9 cellular contexts compared by ENCODE assay signal in genomic region chr3:61682671-61683408, GRCh38.
DNase-seq lines count a peak whose midpoint lies in the region; ATAC-seq and TF ChIP-seq lines count a peak whose summit lies in the region.
"Had no signal": no experiment of that assay in that cellular context is flagged by ENCODE, and none has a peak within 500 bp of the region (broad histone marks: within the 10 kb centered on the region; RNA-seq: fewer than 3 reads in every experiment).

No MANE protein-coding gene starts in this region.

- H2AFZ ChIP-seq in HCT116 (ENCODE audit: low read depth, low read length, poor library complexity, severe bottlenecking), result no peak overlapping the region

- peak; percentile 32; the same call in 1 of the 2 replicates for TF ChIP-seq RAD21 in HCT116 (IDR thresholded peaks at IDR 0.05; ENCODE audit: low read depth)

- H3K36me3 ChIP-seq in HCT116 (ENCODE audit: control insufficient read depth in 1 of 2, insufficient read depth in 2 of 2, low read length in 2 of 2), result no peaks in the 10 kb centered on the region
- no peaks in the 10 kb centered on the region for H3K36me3 ChIP-seq in tibial artery
- H3K36me3 ChIP-seq: lower lobe of right lung had no signal

- H4K20me1 ChIP-seq in HCT116 (ENCODE audit: insufficient read depth), result peaks cover 4% of the 10 kb centered on the region; the same call in 1 of the 2 replicates

- RAD21 ChIA-PET in HCT116 (lab: Charles Lee; ENCODE audit: low non-redundant PET in 1 of 2, low total read pairs in 2 of 2, uncharacterized antibody in 2 of 2, unreplicated experiment in 2 of 2), result interaction anchor here in 1 of 2 experiments (0.7 kb wide), 1 partner anchor 15 kb away, joined by 3 read pairs; no protein-coding TSS in a partner anchor

- intact Hi-C loops in HCT116 (cut with micrococcal nuclease), result no loop called here
- intact Hi-C loops in tibial artery (cut with DNase I; ENCODE audit: low total_unique reads), result no loop called here

- H3K4me3 ChIP-seq in HCT116 (replicated peaks in 1 of 2; ENCODE audit: low read depth in 1 of 2, low read length in 2 of 2) (0 out of 4 replicates have a peak overlapping the region, but pooled peaks of 1 of the 2 experiments have one; percentile 0), tibial artery (no peak overlapping the region)
- H3K4me3 ChIP-seq: lower lobe of right lung had no signal

- ATAC-seq in HCT116 (peak; percentile 60), foreskin keratinocyte (peak; percentile 69)

- no TSS peak for BruUV-seq in HCT116 (replicated peaks; lab: Mats Ljungman, UMichigan)

- TF ChIP-seq POLR2A in HCT116 (IDR thresholded peaks at IDR 0.05; ENCODE audit: borderline replicate concordance, extremely low read depth, insufficient read depth, insufficient read length), result no peak

- H3K9me2 ChIP-seq in HCT116 (ENCODE audit: insufficient read depth), result no peaks in the 10 kb centered on the region

- peak overlapping the region; percentile 6; the same call in 1 of the 2 replicates for H3K9ac ChIP-seq in HCT116 (ENCODE audit: low read length)

- DNase-seq in HCT116 (ENCODE audit: low read depth, low spot score) (peak; percentile 74), RPMI7951 (ENCODE audit: low read depth) (peak; percentile 90), foreskin keratinocyte (peak in 1 of 2 donors; percentile 74), tibial artery (no peak), caudate nucleus (lab: John Stamatoyannopoulos, UW) (no peak), MV-4-11 (lab: John Stamatoyannopoulos, UW) (no peak), NCI-H1105 (lab: John Stamatoyannopoulos, UW) (no peak)
- DNase-seq: lower lobe of right lung, RPMI8226 had no signal

- H3K27ac ChIP-seq in HCT116 (ENCODE audit: low read depth, low read length) (peak overlapping the region; percentile 47; the same call in 1 of the 2 replicates), foreskin keratinocyte (peak overlapping the region; percentile 61), tibial artery (peak overlapping the region; percentile 79 to 86), caudate nucleus (ENCODE audit: low read depth, low read length) (no peak overlapping the region)
- H3K27ac ChIP-seq: lower lobe of right lung had no signal

- CTCF ChIA-PET in HCT116 (lab: Charles Lee), result no interaction called here

- POLR2A ChIA-PET in HCT116 (lab: Charles Lee), result interaction anchor here (1.3 kb wide), 1 partner anchor 28 kb away, joined by 4 read pairs; no protein-coding TSS in a partner anchor

- peak overlapping the region; percentile 43 for H3K4me2 ChIP-seq in HCT116 (ENCODE audit: low read length)

- TF ChIP-seq CTCF in HCT116 (IDR thresholded peaks at IDR 0.05 in 2 of 3, conservative IDR thresholded peaks at IDR 0.05 in 1 of 3; ENCODE audit: borderline replicate concordance in 1 of 3, insufficient read depth in 1 of 3, low read depth in 2 of 3, low read length in 2 of 3) (no peak), foreskin keratinocyte (conservative IDR thresholded peaks at IDR 0.05) (no peak), tibial artery (IDR thresholded peaks at IDR 0.05) (no peak)

- H3K4me1 ChIP-seq in HCT116 (ENCODE audit: control insufficient read depth in 1 of 2, insufficient read depth in 2 of 2, low read length in 2 of 2), result peaks cover 29 to 52% of the 10 kb centered on the region in 2 experiments
- peaks cover 31% of the 10 kb centered on the region for H3K4me1 ChIP-seq in foreskin keratinocyte
- H3K4me1 ChIP-seq in tibial artery, result peaks cover 0 to 74% (median 31%) of the 10 kb centered on the region in 4 donors

- no peaks in the 10 kb centered on the region for H3K27me3 ChIP-seq in HCT116 (ENCODE audit: insufficient read depth, low read length)
- H3K27me3 ChIP-seq in foreskin keratinocyte, result no peaks in the 10 kb centered on the region
- H3K27me3 ChIP-seq in tibial artery, result no peaks in the 10 kb centered on the region

- H3K9me3 ChIP-seq in HCT116 (ENCODE audit: control insufficient read depth in 1 of 2, insufficient read depth in 1 of 2, low read depth in 1 of 2, low read length in 2 of 2) (no peaks in the 10 kb centered on the region), tibial artery (no peaks in the 10 kb centered on the region)
- H3K9me3 ChIP-seq: lower lobe of right lung had no signal

- H3K79me2 ChIP-seq in HCT116 (ENCODE audit: insufficient read depth, low read length), result peaks cover 20% of the 10 kb centered on the region; the same call in 1 of the 2 replicates

TF ChIP-seq in HCT116, 20 proteins besides CTCF, POLR2A, EP300 and RAD21:
- TF ChIP-seq JUND (IDR thresholded peaks at IDR 0.05) (peak; percentile 88), SIN3A (IDR thresholded peaks at IDR 0.05; ENCODE audit: low read depth) (peak; percentile 56; the same call in 1 of the 2 replicates), ZBTB33 (IDR thresholded peaks at IDR 0.05; ENCODE audit: extremely low read depth, insufficient replicate concordance, low read length) (no peak), EZH2phosphoT487 (IDR thresholded peaks at IDR 0.05; ENCODE audit: borderline replicate concordance) (no peak), SRF (IDR thresholded peaks at IDR 0.05; ENCODE audit: low read depth) (peak; percentile 72; the same call in 1 of the 2 replicates), EGR1 (IDR thresholded peaks at IDR 0.05; ENCODE audit: low read depth) (peak; percentile 53), CBX3 (IDR thresholded peaks at IDR 0.05; ENCODE audit: low read depth) (peak; percentile 53; the same call in 1 of the 2 replicates), ZNF274 (IDR thresholded peaks at IDR 0.05; ENCODE audit: low read depth, low read length) (no peak), CEBPB (IDR thresholded peaks at IDR 0.05; ENCODE audit: low read depth) (peak; percentile 88), TCF7L2 (IDR thresholded peaks at IDR 0.05; ENCODE audit: borderline replicate concordance, extremely low read depth, insufficient read depth, insufficient read length) (no peak), YY1 (IDR thresholded peaks at IDR 0.05; ENCODE audit: extremely low read depth, insufficient replicate concordance, low read depth, low read length) (no peak), ELF1 (IDR thresholded peaks at IDR 0.05; ENCODE audit: borderline replicate concordance, low read depth) (no peak; the same call in 1 of the 2 replicates), FOSL1 (IDR thresholded peaks at IDR 0.05; ENCODE audit: low read depth) (peak; percentile 96), ATF3 (IDR thresholded peaks at IDR 0.05) (peak; percentile 61), SP1 (IDR thresholded peaks at IDR 0.05; ENCODE audit: low read depth) (peak; percentile 78), EZH2 (IDR thresholded peaks at IDR 0.05) (no peak), ZFX (IDR thresholded peaks at IDR 0.05) (no peak), POLR2AphosphoS5 (IDR thresholded peaks at IDR 0.05; ENCODE audit: low read depth, low read length) (no peak)
- TF ChIP-seq, protein P1, sequence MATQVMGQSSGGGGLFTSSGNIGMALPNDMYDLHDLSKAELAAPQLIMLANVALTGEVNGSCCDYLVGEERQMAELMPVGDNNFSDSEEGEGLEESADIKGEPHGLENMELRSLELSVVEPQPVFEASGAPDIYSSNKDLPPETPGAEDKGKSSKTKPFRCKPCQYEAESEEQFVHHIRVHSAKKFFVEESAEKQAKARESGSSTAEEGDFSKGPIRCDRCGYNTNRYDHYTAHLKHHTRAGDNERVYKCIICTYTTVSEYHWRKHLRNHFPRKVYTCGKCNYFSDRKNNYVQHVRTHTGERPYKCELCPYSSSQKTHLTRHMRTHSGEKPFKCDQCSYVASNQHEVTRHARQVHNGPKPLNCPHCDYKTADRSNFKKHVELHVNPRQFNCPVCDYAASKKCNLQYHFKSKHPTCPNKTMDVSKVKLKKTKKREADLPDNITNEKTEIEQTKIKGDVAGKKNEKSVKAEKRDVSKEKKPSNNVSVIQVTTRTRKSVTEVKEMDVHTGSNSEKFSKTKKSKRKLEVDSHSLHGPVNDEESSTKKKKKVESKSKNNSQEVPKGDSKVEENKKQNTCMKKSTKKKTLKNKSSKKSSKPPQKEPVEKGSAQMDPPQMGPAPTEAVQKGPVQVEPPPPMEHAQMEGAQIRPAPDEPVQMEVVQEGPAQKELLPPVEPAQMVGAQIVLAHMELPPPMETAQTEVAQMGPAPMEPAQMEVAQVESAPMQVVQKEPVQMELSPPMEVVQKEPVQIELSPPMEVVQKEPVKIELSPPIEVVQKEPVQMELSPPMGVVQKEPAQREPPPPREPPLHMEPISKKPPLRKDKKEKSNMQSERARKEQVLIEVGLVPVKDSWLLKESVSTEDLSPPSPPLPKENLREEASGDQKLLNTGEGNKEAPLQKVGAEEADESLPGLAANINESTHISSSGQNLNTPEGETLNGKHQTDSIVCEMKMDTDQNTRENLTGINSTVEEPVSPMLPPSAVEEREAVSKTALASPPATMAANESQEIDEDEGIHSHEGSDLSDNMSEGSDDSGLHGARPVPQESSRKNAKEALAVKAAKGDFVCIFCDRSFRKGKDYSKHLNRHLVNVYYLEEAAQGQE (IDR thresholded peaks at IDR 0.05; ENCODE audit: low read depth), result no peak
- TF ChIP-seq, protein P2, sequence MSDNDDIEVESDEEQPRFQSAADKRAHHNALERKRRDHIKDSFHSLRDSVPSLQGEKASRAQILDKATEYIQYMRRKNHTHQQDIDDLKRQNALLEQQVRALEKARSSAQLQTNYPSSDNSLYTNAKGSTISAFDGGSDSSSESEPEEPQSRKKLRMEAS (IDR thresholded peaks at IDR 0.05), result peak; percentile 77

Comparison
In these comparisons a context has a peak if more than half of its experiments do, and no peak if none do; other contexts are left out.
1. DNase-seq: peak in HCT116 (single experiment) and RPMI7951 (single experiment); none in tibial artery (0 of 2), caudate nucleus (0 of 61), MV-4-11 (single experiment) and NCI-H1105 (single experiment).